ENCODE assay signal across 14 cellular contexts in the genomic region with DNA sequence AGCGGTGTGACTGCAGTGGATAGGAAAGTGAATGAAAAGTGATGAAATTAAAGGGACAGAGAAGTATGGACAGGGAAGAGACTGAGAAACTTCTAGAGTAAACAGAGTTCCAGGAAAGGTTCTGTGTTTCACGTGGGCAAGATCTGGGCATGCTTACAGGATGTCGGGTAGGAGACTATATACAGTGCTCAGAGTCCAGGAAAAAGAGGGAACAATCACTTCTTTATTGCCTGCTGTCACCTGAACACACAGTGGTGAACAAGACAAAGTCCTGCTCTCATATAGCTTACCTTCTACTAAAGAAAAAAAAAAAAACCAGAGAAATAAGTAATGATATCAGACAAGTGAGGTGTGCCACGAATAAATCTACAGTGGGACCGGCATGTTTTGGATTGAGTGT. TPM values are rescaled to one million over a fixed set of nuclear protein-coding genes. Genes with fewer than 3 reads are reported as not detected.
DNase-seq lines count a peak whose midpoint lies in the region; ATAC-seq and TF ChIP-seq lines count a peak whose summit lies in the region.
"Had no signal": no experiment of that assay in that cellular context is flagged by ENCODE, and none has a peak within 500 bp of the region (broad histone marks: within the 10 kb centered on the region; RNA-seq: fewer than 3 reads in every experiment).

No MANE protein-coding gene starts in this region.

- peak overlapping the region; percentile 58 for H3K4ac ChIP-seq in trophoblast cell (ENCODE audit: low read depth, low read length)

- H3K4me2 ChIP-seq in OCI-LY1 (ENCODE audit: low read length) (peak overlapping the region; percentile 96; the same call in 1 of the 2 replicates), mammary epithelial cell (ENCODE audit: insufficient read depth, low read depth, low read length) (peak overlapping the region; percentile 86), trophoblast cell (ENCODE audit: low read length) (no peak overlapping the region)

- no peak overlapping the region for H2BK5ac ChIP-seq in trophoblast cell (ENCODE audit: low read depth, low read length, poor library complexity)

- no peak overlapping the region for H3K27ac ChIP-seq in OCI-LY1 (ENCODE audit: low read depth, low read length, poor library complexity, severe bottlenecking)
- H3K27ac ChIP-seq in mammary epithelial cell (ENCODE audit: insufficient read depth, low read depth, low read length): no peak overlapping the region
- H3K27ac ChIP-seq in trophoblast cell (ENCODE audit: low read depth, low read length): no peak overlapping the region
- H3K27ac ChIP-seq: adrenal gland, SJCRH30 had no signal

- H3K23ac ChIP-seq in trophoblast cell (ENCODE audit: low read length): no peak overlapping the region

- peaks cover 72% of the 10 kb centered on the region for H3K79me2 ChIP-seq in OCI-LY1 (ENCODE audit: insufficient read depth, low read length)
- peaks cover 74% of the 10 kb centered on the region for H3K79me2 ChIP-seq in mammary epithelial cell (ENCODE audit: insufficient read depth, low read length)
- H3K79me2 ChIP-seq in trophoblast cell (ENCODE audit: control insufficient read depth, insufficient read depth, low read length, poor library complexity): peaks cover 21% of the 10 kb centered on the region

- H4K12ac ChIP-seq in trophoblast cell (ENCODE audit: low read depth, low read length): no peak overlapping the region

- H3K9me3 Mint-ChIP-seq in activated CD8-positive, alpha-beta memory T cell treated with anti-CD3 and anti-CD28 coated beads, Interleukin-2, amount 10 ng/mL, durations not matched to agents 7 days and 5 days (ENCODE audit: low read depth): no peaks in the 10 kb centered on the region
- H3K9me3 Mint-ChIP-seq: dendritic cell treated with granulocyte-macrophage colony-stimulating factor and Interleukin-4, amounts not matched to agents 40 ng/mL and 50 ng/mL, for 4 days had no signal

- peak overlapping the region; percentile 95 for H3K4me3 Mint-ChIP-seq in activated CD8-positive, alpha-beta memory T cell treated with anti-CD3 and anti-CD28 coated beads, Interleukin-2, amount 10 ng/mL, durations not matched to agents 7 days and 5 days
- H3K4me3 Mint-ChIP-seq: dendritic cell treated with granulocyte-macrophage colony-stimulating factor and Interleukin-4, amounts not matched to agents 40 ng/mL and 50 ng/mL, for 4 days had no signal

- H4K91ac ChIP-seq in trophoblast cell (ENCODE audit: low read depth, low read length): no peak overlapping the region

- H3K27me3 ChIP-seq in OCI-LY1 (ENCODE audit: insufficient read depth, low read length) (no peaks in the 10 kb centered on the region), mammary epithelial cell (ENCODE audit: insufficient read depth, low read length) (no peaks in the 10 kb centered on the region), trophoblast cell (ENCODE audit: insufficient read depth, low read length) (no peaks in the 10 kb centered on the region)
- H3K27me3 ChIP-seq: adrenal gland, SJCRH30 had no signal

- H3K4me1 Mint-ChIP-seq in activated CD8-positive, alpha-beta memory T cell treated with anti-CD3 and anti-CD28 coated beads, Interleukin-2, amount 10 ng/mL, durations not matched to agents 7 days and 5 days: peaks cover 56% of the 10 kb centered on the region

- H3F3A ChIP-seq in OCI-LY1 (ENCODE audit: insufficient read depth, low read length): no peaks in the 10 kb centered on the region

- H2BK120ac ChIP-seq in trophoblast cell (ENCODE audit: insufficient read depth, low read length, poor library complexity): no peak overlapping the region

- no peak overlapping the region for H3K18ac ChIP-seq in trophoblast cell (ENCODE audit: low read length)

- CTCF ChIA-PET in activated CD8-positive, alpha-beta memory T cell treated with anti-CD3 and anti-CD28 coated beads, Interleukin-2, amount 10 ng/mL, durations not matched to agents 7 days and 5 days (lab: Charles Lee): no interaction called here
- CTCF ChIA-PET in mammary epithelial cell (lab: Charles Lee; ENCODE audit: low non-redundant PET): no interaction called here

- no peak overlapping the region for H2BK12ac ChIP-seq in trophoblast cell (ENCODE audit: low read length)

- H2AK5ac ChIP-seq in trophoblast cell (ENCODE audit: low read length): no peak overlapping the region

- H3K4me1 ChIP-seq in OCI-LY1 (ENCODE audit: insufficient read depth, low read length, severe bottlenecking) (peaks cover 25% of the 10 kb centered on the region), mammary epithelial cell (ENCODE audit: insufficient read depth, low read length) (peaks cover 16% of the 10 kb centered on the region), trophoblast cell (ENCODE audit: control insufficient read depth in 1 of 2, insufficient read depth in 2 of 2, low read length in 2 of 2) (peaks cover 0 to 4% of the 10 kb centered on the region in 2 experiments)
- H3K4me1 ChIP-seq: SJCRH30 had no signal

- BruUV-seq in mammary epithelial cell (replicated peaks; lab: Mats Ljungman, UMichigan): no TSS peak

- H3K14ac ChIP-seq in trophoblast cell (ENCODE audit: low read length): no peak overlapping the region

- no peaks in the 10 kb centered on the region for H3K27me3 Mint-ChIP-seq in activated CD8-positive, alpha-beta memory T cell treated with anti-CD3 and anti-CD28 coated beads, Interleukin-2, amount 10 ng/mL, durations not matched to agents 7 days and 5 days
- H3K27me3 Mint-ChIP-seq: dendritic cell treated with granulocyte-macrophage colony-stimulating factor and Interleukin-4, amounts not matched to agents 40 ng/mL and 50 ng/mL, for 4 days had no signal

- no peak overlapping the region for H4K8ac ChIP-seq in trophoblast cell (ENCODE audit: low read depth, low read length)

- H3K4me3 ChIP-seq in OCI-LY1 (ENCODE audit: low read depth, low read length, poor library complexity, severe bottlenecking) (no peak overlapping the region), mammary epithelial cell (replicated peaks in 1 of 3; ENCODE audit: insufficient read depth in 1 of 3, low read depth in 2 of 3, low read length in 3 of 3) (no peak overlapping the region), trophoblast cell (ENCODE audit: low read depth, low read length) (no peak overlapping the region)
- H3K4me3 ChIP-seq: adrenal gland, SJCRH30 had no signal

- no peak overlapping the region for H3K9ac ChIP-seq in OCI-LY1 (ENCODE audit: low read length)
- no peak overlapping the region for H3K9ac ChIP-seq in mammary epithelial cell (ENCODE audit: insufficient read depth, low read length)
- H3K9ac ChIP-seq in trophoblast cell (ENCODE audit: low read length): no peak overlapping the region

- no peaks in the 10 kb centered on the region for H4K20me1 ChIP-seq in OCI-LY1 (ENCODE audit: insufficient read depth, low read length)
- peaks cover 6% of the 10 kb centered on the region for H4K20me1 ChIP-seq in mammary epithelial cell (ENCODE audit: insufficient read depth, low read length)

- no peak for DNase-seq in activated CD8-positive, alpha-beta memory T cell treated with anti-CD3 and anti-CD28 coated beads, Interleukin-2, amount 10 ng/mL, durations not matched to agents 7 days and 5 days
- DNase-seq in activated CD8-positive, alpha-beta memory T cell treated with anti-CD3 and anti-CD28 coated beads, Interleukin-2, amount 50 U/mL, for 4 hours: no peak
- DNase-seq in mammary epithelial cell (no peak), trophoblast cell (no peak), NCI-H1417 treated with DMSO at 0.1 percent for 48 hours (lab: John Stamatoyannopoulos, UW) (no peak), posterior vena cava (ENCODE audit: low spot score) (no peak)
- DNase-seq in stimulated activated CD4-positive, alpha-beta T cell treated with anti-CD3 and anti-CD28 coated beads, Interleukin-2, amount 100 ng/mL, for 48 hours: no peak
- DNase-seq: adrenal gland, DMS79 treated with DMSO at 0.1 percent for 48 hours, NCI-H146, SJCRH30 had no signal

- intact Hi-C loops in mammary epithelial cell (cut with micrococcal nuclease): no loop called here
- intact Hi-C loops in posterior vena cava (cut with DNase I): no loop called here

- H2AFZ ChIP-seq in OCI-LY1 (ENCODE audit: low read length) (no peak overlapping the region), mammary epithelial cell (ENCODE audit: low read depth, low read length) (no peak overlapping the region), trophoblast cell (ENCODE audit: insufficient read depth, low read length, poor library complexity) (no peak overlapping the region)

- ATAC-seq in activated CD8-positive, alpha-beta memory T cell treated with anti-CD3 and anti-CD28 coated beads, Interleukin-2, amount 10 ng/mL, durations not matched to agents 7 days and 5 days: no peak

- peaks cover 56% of the 10 kb centered on the region for H3K36me3 ChIP-seq in OCI-LY1 (ENCODE audit: insufficient read depth, low read length)
- peaks cover 25% of the 10 kb centered on the region for H3K36me3 ChIP-seq in mammary epithelial cell (ENCODE audit: insufficient read depth, low read length)
- peaks cover 4 to 15% of the 10 kb centered on the region in 2 experiments for H3K36me3 ChIP-seq in trophoblast cell (ENCODE audit: control insufficient read depth in 1 of 2, insufficient read depth in 2 of 2, low read length in 2 of 2)
- H3K36me3 ChIP-seq: adrenal gland had no signal

- H3K9me2 ChIP-seq in OCI-LY1 (ENCODE audit: low read depth, low read length): no peaks in the 10 kb centered on the region

- TF ChIP-seq CTCF in OCI-LY1 (IDR thresholded peaks at IDR 0.05; ENCODE audit: low read length) (no peak), mammary epithelial cell (conservative IDR thresholded peaks at IDR 0.05 in 1 of 2, IDR thresholded peaks at IDR 0.05 in 1 of 2; ENCODE audit: extremely low read depth in 1 of 2, insufficient read depth in 1 of 2, low read depth in 1 of 2, low read length in 2 of 2) (no peak)

- no peaks in the 10 kb centered on the region for H3K9me3 ChIP-seq in OCI-LY1 (ENCODE audit: low read length)
- no peaks in the 10 kb centered on the region for H3K9me3 ChIP-seq in mammary epithelial cell (replicated peaks; ENCODE audit: insufficient read depth, low read length)
- H3K9me3 ChIP-seq in trophoblast cell (ENCODE audit: insufficient read depth, low read depth, low read length): no peaks in the 10 kb centered on the region
- H3K9me3 ChIP-seq: adrenal gland, HAP-1, SJCRH30 had no signal

- H3K79me1 ChIP-seq in trophoblast cell (ENCODE audit: low read length): peaks cover 6% of the 10 kb centered on the region

- dilution Hi-C loops in mammary epithelial cell (cut with HindIII; ENCODE audit: low sequenced_read_pairs): no loop called here

- no peak overlapping the region for H3K27ac Mint-ChIP-seq in activated CD8-positive, alpha-beta memory T cell treated with anti-CD3 and anti-CD28 coated beads, Interleukin-2, amount 10 ng/mL, durations not matched to agents 7 days and 5 days
- H3K27ac Mint-ChIP-seq: dendritic cell treated with granulocyte-macrophage colony-stimulating factor and Interleukin-4, amounts not matched to agents 40 ng/mL and 50 ng/mL, for 4 days had no signal

- in situ Hi-C loops in mammary epithelial cell (cut with MboI; ENCODE audit: low sequenced_read_pairs in 2 of 2): no loop called here

- H3K36me3 Mint-ChIP-seq in activated CD8-positive, alpha-beta memory T cell treated with anti-CD3 and anti-CD28 coated beads, Interleukin-2, amount 10 ng/mL, durations not matched to agents 7 days and 5 days: peaks cover 49% of the 10 kb centered on the region

- WGBS in mammary epithelial cell (ENCODE audit: low coverage, missing lambda C conversion rate): 54% methylated on average over 5 of the region's 5 CpGs
- no CpG with 5 or more reads among the region's 5 CpGs for WGBS in trophoblast cell (ENCODE audit: extremely low coverage, insufficient coverage, insufficient read length)

RNA-seq across cellular contexts. Expression of gene LRPPRC, which starts 2.4 kb away (rescaled TPM):
- total RNA-seq in activated CD8-positive, alpha-beta memory T cell treated with anti-CD3 and anti-CD28 coated beads, Interleukin-2, amount 10 ng/mL, durations not matched to agents 7 days and 5 days: 100 to 1,000 TPM in 1 of 2 experiments, 10 to 100 TPM in 1; 70.0 to 103 TPM
- total RNA-seq in mammary epithelial cell: 100 to 1,000 TPM in 1 of 2 donors, 10 to 100 TPM in 1; 71.3 to 105 TPM
- 34.0 TPM for polyA plus RNA-seq in mammary epithelial cell
- polyA minus RNA-seq in mammary epithelial cell: 168 TPM
- 84.1 and 86.8 TPM in 2 replicates for polyA plus RNA-seq in trophoblast cell (2013)
- total RNA-seq in posterior vena cava: 10 to 100 TPM; 45.9 to 53.1 TPM
